Comparison of ENCODE assay signal across 21 cellular contexts in genomic region chr6:162090734-162091133, GRCh38.
DNase-seq lines count a peak whose midpoint lies in the region; ATAC-seq and TF ChIP-seq lines count a peak whose summit lies in the region.
"Had no signal": no experiment of that assay in that cellular context is flagged by ENCODE, and none has a peak within 500 bp of the region (broad histone marks: within the 10 kb centered on the region; RNA-seq: fewer than 3 reads in every experiment).

No MANE protein-coding gene starts in this region.

- H3K9me3 ChIP-seq in right atrium auricular region (no peaks in the 10 kb centered on the region), hepatocyte (ENCODE audit: low read depth) (no peaks in the 10 kb centered on the region)
- H3K9me3 ChIP-seq: thyroid gland had no signal

- H3K27ac ChIP-seq in ACC112 (ENCODE audit: low read depth, low read length) (peak overlapping the region; percentile 37; the same call in 1 of the 2 replicates), right atrium auricular region (no peak overlapping the region), hepatocyte (no peak overlapping the region)
- H3K27ac ChIP-seq: thyroid gland, WERI-Rb-1 had no signal

- H2AFZ ChIP-seq in ACC112 (ENCODE audit: low read length, unreplicated experiment) (peak overlapping the region; percentile 62), hepatocyte (no peak overlapping the region)

- H3K36me3 ChIP-seq in ACC112 (ENCODE audit: insufficient read depth, low read length): no peaks in the 10 kb centered on the region
- no peaks in the 10 kb centered on the region for H3K36me3 ChIP-seq in right atrium auricular region
- no peaks in the 10 kb centered on the region for H3K36me3 ChIP-seq in hepatocyte (replicated peaks; ENCODE audit: insufficient read depth, low read depth)
- H3K36me3 ChIP-seq: thyroid gland, WERI-Rb-1 had no signal

- TF ChIP-seq CTCF in choroid plexus epithelial cell (conservative IDR thresholded peaks at IDR 0.05; ENCODE audit: low read depth, low read length) (no peak), right atrium auricular region (IDR thresholded peaks at IDR 0.05) (no peak), hepatocyte (IDR thresholded peaks at IDR 0.05; ENCODE audit: poor library complexity) (no peak)

- H3K27me3 ChIP-seq in ACC112 (ENCODE audit: insufficient read depth, low read length) (no peaks in the 10 kb centered on the region), right atrium auricular region (no peaks in the 10 kb centered on the region), hepatocyte (no peaks in the 10 kb centered on the region)
- H3K27me3 ChIP-seq: thyroid gland had no signal

- DNase-seq in HT1080 (ENCODE audit: low read depth): peak; percentile 11
- peak; percentile 66 for DNase-seq in choroid plexus epithelial cell (ENCODE audit: low read depth)
- peak; percentile 90 for DNase-seq in kidney glomerular epithelial cell (lab: John Stamatoyannopoulos, UW)
- DNase-seq in right atrium auricular region (ENCODE audit: low spot score): no peak
- no peak for DNase-seq in DMS 273 (lab: John Stamatoyannopoulos, UW; ENCODE audit: unreplicated experiment)
- no peak for DNase-seq in hepatocyte (ENCODE audit: low spot score)
- DNase-seq: activated CD4-positive, alpha-beta T cell treated with anti-CD3 and anti-CD28 coated beads, Interleukin-2, amount 50 U/mL, for 48 hours; activated T-cell treated with anti-CD3 and anti-CD28 coated beads, Interleukin-2, amount 50 U/mL, for 1 hour; H7; IMR-90; midbrain; NCI-H1694; NCI-H446; retina; SHP77; stimulated activated naive B cell treated with anti-CD40 and anti-IgM and Interleukin-4, amounts not matched to agents 10 μg/mL and 1 μg/mL and 100 μg/mL, for 72 hours; thyroid gland; WERI-Rb-1 had no signal

- H3K4me1 ChIP-seq in ACC112 (ENCODE audit: control insufficient read depth, insufficient read depth, low read length, unreplicated experiment) (peaks cover 8% of the 10 kb centered on the region), right atrium auricular region (peaks cover 0 to 6% of the 10 kb centered on the region in 2 donors), hepatocyte (ENCODE audit: insufficient read depth) (no peaks in the 10 kb centered on the region)
- H3K4me1 ChIP-seq: thyroid gland had no signal

- H3K4me2 ChIP-seq in hepatocyte: no peak overlapping the region

- H3K4me3 ChIP-seq in ACC112 (ENCODE audit: low read depth, low read length): no peak overlapping the region
- no peak overlapping the region for H3K4me3 ChIP-seq in choroid plexus epithelial cell (ENCODE audit: low read depth, low read length)
- H3K4me3 ChIP-seq in right atrium auricular region: no peak overlapping the region
- H3K4me3 ChIP-seq in hepatocyte: no peak overlapping the region
- H3K4me3 ChIP-seq: thyroid gland had no signal

- H3K79me2 ChIP-seq in ACC112 (ENCODE audit: control insufficient read depth, insufficient read depth, low read length, unreplicated experiment) (no peaks in the 10 kb centered on the region), hepatocyte (no peaks in the 10 kb centered on the region)

- H4K20me1 ChIP-seq in hepatocyte (ENCODE audit: insufficient read depth, poor library complexity, severe bottlenecking): no peaks in the 10 kb centered on the region

- WGBS in hepatocyte (ENCODE audit: low lambda C conversion rate, missing lambda C conversion rate): 65% methylated on average over 2 of the region's 2 CpGs

- H3K9me2 ChIP-seq in hepatocyte (replicated peaks; ENCODE audit: insufficient read depth): no peaks in the 10 kb centered on the region

- no peak for ATAC-seq in HG02623 (IDR thresholded peaks at IDR 0.05; ENCODE audit: unreplicated experiment)
- ATAC-seq: esophagus mucosa; stimulated activated naive B cell treated with anti-CD40 and anti-IgM and Interleukin-4, amounts not matched to agents 10 μg/mL and 1 μg/mL and 100 μg/mL, for 72 hours had no signal

Comparison
In these comparisons a context has a peak if more than half of its experiments do, and no peak if none do; other contexts are left out.
1. DNase-seq: peak in HT1080 (single experiment), choroid plexus epithelial cell (single experiment) and kidney glomerular epithelial cell (single experiment); none in right atrium auricular region (single experiment), DMS 273 (single experiment) and hepatocyte (single experiment).